Comparison of ENCODE assay signal across 19 cellular contexts in genomic region chr3:122621112-122621511, GRCh38. TPM values are rescaled to one million over a fixed set of nuclear protein-coding genes. Genes with fewer than 3 reads are reported as not detected.
DNase-seq lines count a peak whose midpoint lies in the region; ATAC-seq and TF ChIP-seq lines count a peak whose summit lies in the region.
"Had no signal": no experiment of that assay in that cellular context is flagged by ENCODE, and none has a peak within 500 bp of the region (broad histone marks: within the 10 kb centered on the region; RNA-seq: fewer than 3 reads in every experiment).

No MANE protein-coding gene starts in this region.

- no peaks in the 10 kb centered on the region for H3K27me3 ChIP-seq in upper lobe of left lung
- H3K27me3 ChIP-seq: spleen had no signal

- H3K9me3 ChIP-seq in upper lobe of left lung = no peaks in the 10 kb centered on the region
- H3K9me3 ChIP-seq: spleen had no signal

- no peak overlapping the region for H3K4me3 ChIP-seq in upper lobe of left lung
- H3K4me3 ChIP-seq: SK-N-MC, spleen had no signal

- no peaks in the 10 kb centered on the region for H3K36me3 ChIP-seq in upper lobe of left lung

- H3K4me1 ChIP-seq in upper lobe of left lung = peaks cover 0 to 17% (median 2%) of the 10 kb centered on the region in 4 donors

- H3K27ac ChIP-seq in upper lobe of left lung = peak overlapping the region in 1 of 4 donors; percentile 54
- H3K27ac ChIP-seq: 22Rv1, SK-N-MC had no signal

- peak overlapping the region in 3 of 4 donors; percentile 47 to 77 (median 62) for H3K4me3 Mint-ChIP-seq in IgD-negative memory B cell
- H3K4me3 Mint-ChIP-seq in stimulated activated naive B cell treated with anti-CD40 and anti-IgM and Interleukin-4, amounts not matched to agents 10 μg/mL and 1 μg/mL and 100 μg/mL, for 72 hours = peak overlapping the region; percentile 23 to 65
- H3K4me3 Mint-ChIP-seq: activated CD4-positive, alpha-beta memory T cell treated with anti-CD3 and anti-CD28 coated beads, Interleukin-2, amount 10 ng/mL, durations not matched to agents 7 days and 5 days; activated T-helper 1 cell treated with anti-CD3 and anti-CD28 coated beads, Interleukin-12 subunit alpha, Interleukin-12 subunit beta, Interleukin-2, Interleukin-4 antibody, amounts not matched to agents 30 ng/mL and 10 ng/mL and 1 ng/mL, durations not matched to agents 14 hours and 24 hours and 36 hours; CD4-positive, CD25-positive, alpha-beta regulatory T cell; naive thymus-derived CD4-positive, alpha-beta T cell had no signal

- no peak for TF ChIP-seq POLR2A in upper lobe of left lung (IDR thresholded peaks at IDR 0.05)

- peak overlapping the region in 2 of 3 donors; percentile 81 to 92 for H3K27ac Mint-ChIP-seq in IgD-negative memory B cell
- peak overlapping the region; percentile 74 for H3K27ac Mint-ChIP-seq in stimulated activated naive B cell treated with anti-CD40 and anti-IgM and Interleukin-4, amounts not matched to agents 10 μg/mL and 1 μg/mL and 100 μg/mL, for 72 hours
- H3K27ac Mint-ChIP-seq: activated CD4-positive, alpha-beta memory T cell treated with anti-CD3 and anti-CD28 coated beads, Interleukin-2, amount 10 ng/mL, durations not matched to agents 7 days and 5 days; activated T-helper 1 cell treated with anti-CD3 and anti-CD28 coated beads, Interleukin-12 subunit alpha, Interleukin-12 subunit beta, Interleukin-2, Interleukin-4 antibody, amounts not matched to agents 30 ng/mL and 10 ng/mL and 1 ng/mL, durations not matched to agents 14 hours and 24 hours and 36 hours had no signal

- no peak for TF ChIP-seq CTCF in upper lobe of left lung (IDR thresholded peaks at IDR 0.05)

- H3K36me3 Mint-ChIP-seq in IgD-negative memory B cell = peaks cover 4% of the 10 kb centered on the region
- peaks cover 50 to 69% of the 10 kb centered on the region in 2 donors for H3K36me3 Mint-ChIP-seq in stimulated activated naive B cell treated with anti-CD40 and anti-IgM and Interleukin-4, amounts not matched to agents 10 μg/mL and 1 μg/mL and 100 μg/mL, for 72 hours

- H3K27me3 Mint-ChIP-seq in IgD-negative memory B cell = no peaks in the 10 kb centered on the region
- no peaks in the 10 kb centered on the region for H3K27me3 Mint-ChIP-seq in stimulated activated naive B cell treated with anti-CD40 and anti-IgM and Interleukin-4, amounts not matched to agents 10 μg/mL and 1 μg/mL and 100 μg/mL, for 72 hours
- H3K27me3 Mint-ChIP-seq: activated CD4-positive, alpha-beta memory T cell treated with anti-CD3 and anti-CD28 coated beads, Interleukin-2, amount 10 ng/mL, durations not matched to agents 7 days and 5 days; CD4-positive, CD25-positive, alpha-beta regulatory T cell; naive thymus-derived CD4-positive, alpha-beta T cell had no signal

- H3K9me3 Mint-ChIP-seq in IgD-negative memory B cell = no peaks in the 10 kb centered on the region
- peaks cover 0 to 5% of the 10 kb centered on the region in 2 donors for H3K9me3 Mint-ChIP-seq in stimulated activated naive B cell treated with anti-CD40 and anti-IgM and Interleukin-4, amounts not matched to agents 10 μg/mL and 1 μg/mL and 100 μg/mL, for 72 hours
- H3K9me3 Mint-ChIP-seq: activated CD4-positive, alpha-beta memory T cell treated with anti-CD3 and anti-CD28 coated beads, Interleukin-2, amount 10 ng/mL, durations not matched to agents 7 days and 5 days; activated T-helper 1 cell treated with anti-CD3 and anti-CD28 coated beads, Interleukin-12 subunit alpha, Interleukin-12 subunit beta, Interleukin-2, Interleukin-4 antibody, amounts not matched to agents 30 ng/mL and 10 ng/mL and 1 ng/mL, durations not matched to agents 14 hours and 24 hours and 36 hours; CD4-positive, CD25-positive, alpha-beta regulatory T cell; naive thymus-derived CD4-positive, alpha-beta T cell had no signal

- ATAC-seq in GM21737 (IDR thresholded peaks at IDR 0.05; ENCODE audit: unreplicated experiment) (peak; percentile 44), HG03520 (IDR thresholded peaks at IDR 0.05; ENCODE audit: unreplicated experiment) (no peak), upper lobe of left lung (ENCODE audit: low FRiP score in 2 of 2) (no peak)
- ATAC-seq in stimulated activated naive B cell treated with anti-CD40 and anti-IgM and Interleukin-4, amounts not matched to agents 10 μg/mL and 1 μg/mL and 100 μg/mL, for 72 hours (replicated peaks) = peak; percentile 35 to 53
- ATAC-seq: naive thymus-derived CD4-positive, alpha-beta T cell; PC-3 had no signal

- WGBS in upper lobe of left lung, 2 donors = 64 to 73% methylated on average over 3 of the region's 3 CpGs

- H3K4me1 Mint-ChIP-seq in IgD-negative memory B cell = peaks cover 29 to 62% (median 46%) of the 10 kb centered on the region in 3 donors
- peaks cover 54 to 75% of the 10 kb centered on the region in 2 donors for H3K4me1 Mint-ChIP-seq in stimulated activated naive B cell treated with anti-CD40 and anti-IgM and Interleukin-4, amounts not matched to agents 10 μg/mL and 1 μg/mL and 100 μg/mL, for 72 hours

- no peak for TF ChIP-seq EP300 in upper lobe of left lung (IDR thresholded peaks at IDR 0.05)

- peak; percentile 8 for DNase-seq in NCI-H2107 treated with DMSO at 0.1 percent for 48 hours (lab: John Stamatoyannopoulos, UW; ENCODE audit: unreplicated experiment)
- DNase-seq in NCI-H2107 (lab: John Stamatoyannopoulos, UW) = no peak
- no peak for DNase-seq in stimulated activated naive B cell treated with anti-CD40 and anti-IgM and Interleukin-4, amounts not matched to agents 10 μg/mL and 1 μg/mL and 100 μg/mL, for 72 hours
- DNase-seq in DMS53 treated with DMSO at 0.1 percent for 48 hours (lab: John Stamatoyannopoulos, UW; ENCODE audit: unreplicated experiment) = no peak
- no peak for DNase-seq in upper lobe of left lung
- DNase-seq: activated CD4-positive, alpha-beta memory T cell treated with anti-CD3 and anti-CD28 coated beads, Interleukin-2, amount 10 ng/mL, durations not matched to agents 7 days and 5 days; amniotic stem cell; CD4-positive, CD25-positive, alpha-beta regulatory T cell; EL; naive thymus-derived CD4-positive, alpha-beta T cell; PC-3; posterior cingulate gyrus; spleen had no signal

RNA-seq across cellular contexts. Expression of gene PARP15, which starts 43.7 kb away (rescaled TPM):
- 16.6 TPM for polyA plus RNA-seq in IgD-negative memory B cell
- 10 to 100 TPM in 4 of 6 donors, 1 to 10 TPM in 2; 7.0 to 30.4 (median 12.3) TPM for total RNA-seq in upper lobe of left lung
- total RNA-seq: PC-3 had no signal

RNA-seq across cellular contexts. Expression of gene DTX3L, which starts 57.0 kb away (rescaled TPM):
- 21.4 TPM for polyA plus RNA-seq in IgD-negative memory B cell
- total RNA-seq in upper lobe of left lung = 10 to 100 TPM; 24.3 to 66.4 (median 51.8) TPM

RNA-seq across cellular contexts. Expression of gene PARP9, which starts 57.0 kb away (rescaled TPM):
- polyA plus RNA-seq in IgD-negative memory B cell = 18.7 TPM
- total RNA-seq in upper lobe of left lung = 10 to 100 TPM; 49.2 to 70.8 (median 58.0) TPM

RNA-seq across cellular contexts. Expression of gene PARP14, which starts 59.5 kb away (rescaled TPM):
- 22.6 TPM for polyA plus RNA-seq in IgD-negative memory B cell
- 100 to 1,000 TPM in 5 of 6 donors, 10 to 100 TPM in 1; 99.3 to 376 (median 182) TPM for total RNA-seq in upper lobe of left lung

Comparison
In these comparisons a context has a peak if more than half of its experiments do, and no peak if none do; other contexts are left out.
1. ATAC-seq: peak in GM21737 (single experiment) and stimulated activated naive B cell treated with anti-CD40 and anti-IgM and Interleukin-4, amounts not matched to agents 10 μg/mL and 1 μg/mL and 100 μg/mL, for 72 hours (2 of 2); none in HG03520 (single experiment) and upper lobe of left lung (0 of 2).